In genomic region chr6:30687659-30688431, GRCh38 we compare ENCODE assay signal across 6 cellular contexts. TPM values are rescaled to one million over a fixed set of nuclear protein-coding genes. Genes with fewer than 3 reads are reported as not detected.
DNase-seq lines count a peak whose midpoint lies in the region; TF ChIP-seq lines count a peak whose summit lies in the region.

No MANE protein-coding gene starts in this region.

- peak overlapping the region; percentile 75; the same call in 1 of the 2 replicates for H3K27ac ChIP-seq in OCI-LY3 (ENCODE audit: low read length)
- H3K27ac ChIP-seq in testis: peak overlapping the region; percentile 89 to 94

- H3K36me3 ChIP-seq in BJ (ENCODE audit: control insufficient read depth, insufficient read depth, low read length) (peaks cover 3% of the 10 kb centered on the region), OCI-LY3 (replicated peaks; ENCODE audit: low read depth, low read length) (peaks cover 3% of the 10 kb centered on the region), testis (ENCODE audit: low read depth, missing control alignments) (no peaks in the 10 kb centered on the region)

- H3K9me3 ChIP-seq in OCI-LY3 (ENCODE audit: insufficient read depth, low read length): no peaks in the 10 kb centered on the region
- H3K9me3 ChIP-seq in testis: no peaks in the 10 kb centered on the region

- H3K27me3 ChIP-seq in BJ (ENCODE audit: control insufficient read depth, insufficient read depth, low read length): no peaks in the 10 kb centered on the region
- no peaks in the 10 kb centered on the region for H3K27me3 ChIP-seq in OCI-LY3 (ENCODE audit: low read depth, low read length)
- H3K27me3 ChIP-seq in testis: no peaks in the 10 kb centered on the region

- H2AFZ ChIP-seq in OCI-LY3 (ENCODE audit: low read depth, low read length): no peak overlapping the region

- no peaks in the 10 kb centered on the region for H4K20me1 ChIP-seq in OCI-LY3 (ENCODE audit: insufficient read depth, low read length)

- TF ChIP-seq CTCF in BJ (IDR thresholded peaks at IDR 0.05; ENCODE audit: insufficient read depth, low read depth, low read length) (peak; percentile 42), OCI-LY3 (IDR thresholded peaks at IDR 0.05; ENCODE audit: low read depth, low read length) (no peak), testis (IDR thresholded peaks at IDR 0.05) (no peak)

- H3K4me1 ChIP-seq in OCI-LY3 (ENCODE audit: low read length) (peaks cover 34% of the 10 kb centered on the region), testis (peaks cover 47% of the 10 kb centered on the region)

- H3K4me2 ChIP-seq in OCI-LY3 (ENCODE audit: low read length): peak overlapping the region; percentile 100

- CTCF ChIA-PET in BJ (lab: Yijun Ruan, JAX): interaction anchor here (0.7 to 3.6 kb wide), 9 partner anchors 9 to 228 kb away, joined by 3 to 22 read pairs (median 3); partner anchors contain the start of gene DHX16

- H3K4me3 ChIP-seq in BJ (ENCODE audit: low read depth, low read length): peak overlapping the region; percentile 87
- peak overlapping the region; percentile 90 for H3K4me3 ChIP-seq in OCI-LY3 (ENCODE audit: low read length)
- peak overlapping the region; percentile 68 to 76 for H3K4me3 ChIP-seq in testis

- peaks cover 36% of the 10 kb centered on the region for H3K79me2 ChIP-seq in OCI-LY3 (ENCODE audit: low read length)

- intact Hi-C loops in head of caudate nucleus (cut with DNase I): no loop called here
- intact Hi-C loops in testis (cut with DNase I; ENCODE audit: low total_unique reads): loop anchor here (2.0 kb wide), 1 partner anchor 33 kb away; the partner anchor contains the start of gene TUBB

- DNase-seq in BJ (ENCODE audit: low read depth): no peak
- peak in 24 of 42 donors; percentile 15 to 78 (median 48) for DNase-seq in head of caudate nucleus
- no peak for DNase-seq in testis
- DNase-seq in SK-N-DZ (ENCODE audit: low spot score): no peak
- DNase-seq in Kasumi-1 (lab: John Stamatoyannopoulos, UW): no peak

- 12 to 14% methylated on average over 19 to 22 of the region's 22 CpGs for whole genome bisulfite sequencing in testis, 2 donors

- POLR2A ChIA-PET in BJ (lab: Charles Lee): interaction anchor here (0.6 kb wide), 1 partner anchor 36 kb away, joined by 5 read pairs; no protein-coding TSS in a partner anchor

- peak overlapping the region; percentile 93; the same call in 1 of the 2 replicates for H3K9ac ChIP-seq in OCI-LY3 (ENCODE audit: low read length)

- no peak for TF ChIP-seq POLR2A in testis (IDR thresholded peaks at IDR 0.05)

RNA-seq across cellular contexts. Expression of gene PPP1R18, which starts 1.4 kb away (rescaled TPM):
- polyA plus RNA-seq in BJ (2011; rRNA removed) (87.5 and 121 TPM in 2 replicates), testis (ENCODE audit: insufficient read depth, low read depth, low replicate concordance) (24.9 TPM)
- 63.2 and 74.2 TPM in 2 replicates for polyA minus RNA-seq in BJ (2011; rRNA and poly(A)+ RNA removed)
- total RNA-seq in testis: 1 to 10 TPM; 9.0 to 9.3 TPM
- 28.9 and 34.9 TPM in 2 replicates for polyA plus RNA-seq in SK-N-DZ (2014; cell fraction: cytosol; rRNA removed)
- polyA plus RNA-seq in SK-N-DZ (2014; cell fraction: nucleus; rRNA removed): 17.2 and 21.3 TPM in 2 replicates

RNA-seq across cellular contexts. Expression of gene NRM, which starts 2.9 kb away (rescaled TPM):
- polyA plus RNA-seq in BJ (2011; rRNA removed) (12.6 and 19.7 TPM in 2 replicates), testis (ENCODE audit: insufficient read depth, low read depth, low replicate concordance) (26.6 TPM)
- 8.8 and 13.5 TPM in 2 replicates for polyA minus RNA-seq in BJ (2011; rRNA and poly(A)+ RNA removed)
- total RNA-seq in testis: 10 to 100 TPM in 1 of 2 donors, 1 to 10 TPM in 1; 9.5 to 10.5 TPM
- polyA plus RNA-seq in SK-N-DZ (2014; cell fraction: cytosol; rRNA removed): 27.6 and 35.7 TPM in 2 replicates
- 26.0 and 29.3 TPM in 2 replicates for polyA plus RNA-seq in SK-N-DZ (2014; cell fraction: nucleus; rRNA removed)

RNA-seq across cellular contexts. Expression of gene DHX16, which starts 15.0 kb away (rescaled TPM):
- polyA plus RNA-seq in BJ (2011; rRNA removed) (25.1 and 44.5 TPM in 2 replicates), testis (ENCODE audit: insufficient read depth, low read depth, low replicate concordance) (109 TPM)
- 26.6 and 33.1 TPM in 2 replicates for polyA minus RNA-seq in BJ (2011; rRNA and poly(A)+ RNA removed)
- total RNA-seq in testis: 10 to 100 TPM; 68.0 TPM
- 34.0 and 34.2 TPM in 2 replicates for polyA plus RNA-seq in SK-N-DZ (2014; cell fraction: cytosol; rRNA removed)
- polyA plus RNA-seq in SK-N-DZ (2014; cell fraction: nucleus; rRNA removed): 49.9 and 71.9 TPM in 2 replicates

RNA-seq across cellular contexts. Expression of gene MDC1, which starts 29.2 kb away (rescaled TPM):
- 5.1 and 7.5 TPM in 2 replicates for polyA plus RNA-seq in BJ (2011; rRNA removed)
- polyA minus RNA-seq in BJ (2011; rRNA and poly(A)+ RNA removed): 5.0 and 24.5 TPM in 2 replicates
- 10 to 100 TPM; 56.6 to 79.3 TPM for total RNA-seq in testis
- polyA plus RNA-seq in testis (ENCODE audit: insufficient read depth, low read depth, low replicate concordance): 155 TPM
- polyA plus RNA-seq in SK-N-DZ (2014; cell fraction: cytosol; rRNA removed): 16.8 and 18.7 TPM in 2 replicates
- polyA plus RNA-seq in SK-N-DZ (2014; cell fraction: nucleus; rRNA removed): 28.1 and 83.2 TPM in 2 replicates

RNA-seq across cellular contexts. Expression of gene TUBB, which starts 32.3 kb away (rescaled TPM):
- polyA plus RNA-seq in BJ (2011; rRNA removed) (1,140 and 1,840 TPM in 2 replicates), testis (ENCODE audit: insufficient read depth, low read depth, low replicate concordance) (309 TPM)
- polyA minus RNA-seq in BJ (2011; rRNA and poly(A)+ RNA removed): 739 and 1,365 TPM in 2 replicates
- total RNA-seq in testis: 100 to 1,000 TPM; 173 to 252 TPM
- 1,702 and 1,814 TPM in 2 replicates for polyA plus RNA-seq in SK-N-DZ (2014; cell fraction: cytosol; rRNA removed)
- polyA plus RNA-seq in SK-N-DZ (2014; cell fraction: nucleus; rRNA removed): 586 and 640 TPM in 2 replicates

Comparison
In these comparisons a context has a peak if more than half of its experiments do, and no peak if none do; other contexts are left out.
1. DNase-seq: peak in head of caudate nucleus (24 of 42); none in BJ (single experiment), testis (single experiment), SK-N-DZ (single experiment) and Kasumi-1 (0 of 2).
2. Peak in every context shown above with its lines, with median percentiles within 50 percentile points of each other: H3K4me3 ChIP-seq.